Comparison of ENCODE assay signal across 1 cellular context in genomic region chr2:85175369-85176299, GRCh38.
TF ChIP-seq lines count a peak whose summit lies in the region.

No MANE protein-coding gene starts in this region.

TF ChIP-seq in H1, 55 proteins besides CTCF, POLR2A, EP300 and RAD21 (continued from another document):
- TF ChIP-seq USF2 (IDR thresholded peaks at IDR 0.05; ENCODE audit: low read length) (no peak), TCF12 (IDR thresholded peaks at IDR 0.05; ENCODE audit: low read depth, low read length) (no peak), SIRT6 (IDR thresholded peaks at IDR 0.05; ENCODE audit: low read length) (no peak), CHD1 (IDR thresholded peaks at IDR 0.05; ENCODE audit: low read depth, low read length) (no peak), POLR2AphosphoS5 (IDR thresholded peaks at IDR 0.05; ENCODE audit: low read depth, low read length) (no peak), PHF8 (conservative IDR thresholded peaks at IDR 0.05; ENCODE audit: low read depth, low read length) (no peak), JUND (IDR thresholded peaks at IDR 0.05; ENCODE audit: low read length) (no peak), KDM1A (IDR thresholded peaks at IDR 0.05; ENCODE audit: borderline replicate concordance, low read length) (no peak), TBP (IDR thresholded peaks at IDR 0.05; ENCODE audit: low read depth, low read length) (no peak), ASH2L (IDR thresholded peaks at IDR 0.05; ENCODE audit: low read length) (no peak), BRCA1 (IDR thresholded peaks at IDR 0.05; ENCODE audit: low read depth, low read length) (no peak), SRF (IDR thresholded peaks at IDR 0.05; ENCODE audit: low read depth, low read length) (no peak), CBX5 (IDR thresholded peaks at IDR 0.05; ENCODE audit: low read depth, low read length) (no peak), CBX8 (IDR thresholded peaks at IDR 0.05; ENCODE audit: borderline replicate concordance, low read depth, low read length) (no peak), EGR1 (IDR thresholded peaks at IDR 0.05; ENCODE audit: borderline replicate concordance, low read depth, low read length) (no peak), FOSL1 (IDR thresholded peaks at IDR 0.05; ENCODE audit: insufficient read depth, low read depth, low read length) (no peak)
